ENCODE assay signal across 16 cellular contexts in genomic region chr5:156411957-156412356, GRCh38.
DNase-seq lines count a peak whose midpoint lies in the region; ATAC-seq, FAIRE-seq and TF ChIP-seq lines count a peak whose summit lies in the region.
"Had no signal": no experiment of that assay in that cellular context is flagged by ENCODE, and none has a peak within 500 bp of the region (broad histone marks: within the 10 kb centered on the region; RNA-seq: fewer than 3 reads in every experiment).

No MANE protein-coding gene starts in this region.

- H3K18ac ChIP-seq in IMR-90 (ENCODE audit: low read depth, low read length) = peak overlapping the region; percentile 94

- peak overlapping the region; percentile 93; the same call in 1 of the 3 replicates for H2BK15ac ChIP-seq in IMR-90 (ENCODE audit: low read depth, low read length)

- peak overlapping the region; percentile 52; the same call in 1 of the 2 replicates for H4K91ac ChIP-seq in IMR-90 (ENCODE audit: insufficient read depth, low read depth, low read length)

- peak overlapping the region; percentile 68; the same call in 1 of the 2 replicates for H3K4ac ChIP-seq in IMR-90 (ENCODE audit: low read depth, low read length)

- CTCF ChIA-PET in A549 (lab: Yijun Ruan, JAX) (no interaction called here), IMR-90 (lab: Yijun Ruan, JAX) (no interaction called here)

- intact Hi-C loops in IMR-90 (cut with micrococcal nuclease) = no loop called here
- intact Hi-C loops in sigmoid colon (cut with DNase I) = loop anchor here (2.0 kb wide), 1 partner anchor 63 kb away; no protein-coding TSS in a partner anchor

- no peak overlapping the region for H3K56ac ChIP-seq in IMR-90 (ENCODE audit: extremely low read depth, insufficient read depth, low read length)

- no peak overlapping the region for H3K9ac ChIP-seq in IMR-90 (ENCODE audit: low read depth, low read length)

- H3K27ac ChIP-seq in A549 (peak overlapping the region; percentile 74 to 80), IMR-90 (ENCODE audit: insufficient read depth, low read length) (peak overlapping the region; percentile 69; the same call in 1 of the 2 replicates), sigmoid colon (peak overlapping the region; percentile 35 to 78 (median 68))

- H4K20me1 ChIP-seq in IMR-90 (ENCODE audit: insufficient read depth, low read length) = no peaks in the 10 kb centered on the region

- no TSS peak for BruUV-seq in IMR-90 (replicated peaks; lab: Mats Ljungman, UMichigan)

- peaks cover 47% of the 10 kb centered on the region for H3K4me1 ChIP-seq in A549
- peaks cover 10% of the 10 kb centered on the region for H3K4me1 ChIP-seq in IMR-90 (ENCODE audit: control insufficient read depth, insufficient read depth, low read length)
- peaks cover 3 to 49% (median 32%) of the 10 kb centered on the region in 4 donors for H3K4me1 ChIP-seq in sigmoid colon

- ATAC-seq in A549 = no peak
- no peak for ATAC-seq in IMR-90 (ENCODE audit: low read depth)
- peak; percentile 81 for ATAC-seq in left lobe of liver

- peak overlapping the region; percentile 81; the same call in 2 of the 3 replicates for H3K4me2 ChIP-seq in A549
- no peak overlapping the region for H3K4me2 ChIP-seq in IMR-90 (ENCODE audit: low read depth, low read length)

- no peak for TF ChIP-seq EP300 in A549 (IDR thresholded peaks at IDR 0.05)
- no peak for TF ChIP-seq EP300 in sigmoid colon (IDR thresholded peaks at IDR 0.05)

- no peak overlapping the region for H2AFZ ChIP-seq in IMR-90 (replicated peaks; ENCODE audit: low read length, poor library complexity)

- FAIRE-seq in A549 (lab: Jason Lieb, UNC) = no peak
- FAIRE-seq in RCC 7860 (lab: Jason Lieb, UNC) = no peak
- FAIRE-seq: H1 had no signal

- H3K9me1 ChIP-seq in IMR-90 (ENCODE audit: insufficient read depth, low read length) = peaks cover 4% of the 10 kb centered on the region; the same call in 1 of the 2 replicates

- H3K27me3 ChIP-seq in IMR-90 (ENCODE audit: control insufficient read depth, insufficient read depth, low read length) (no peaks in the 10 kb centered on the region), sigmoid colon (no peaks in the 10 kb centered on the region)

- TF ChIP-seq RAD21 in A549 (conservative IDR thresholded peaks at IDR 0.05 in 1 of 2, IDR thresholded peaks at IDR 0.05 in 1 of 2) = no peak
- no peak for TF ChIP-seq RAD21 in IMR-90 (IDR thresholded peaks at IDR 0.05; ENCODE audit: low read length)

- peak overlapping the region; percentile 92 for H2AK5ac ChIP-seq in IMR-90 (ENCODE audit: low read depth, low read length)

- H3K9me3 ChIP-seq in A549 = no peaks in the 10 kb centered on the region
- no peaks in the 10 kb centered on the region for H3K9me3 ChIP-seq in IMR-90 (ENCODE audit: control insufficient read depth, insufficient read depth, low read length)
- H3K9me3 ChIP-seq in sigmoid colon = no peaks in the 10 kb centered on the region

- POLR2A ChIA-PET in A549 (lab: Yijun Ruan, JAX) (no interaction called here), IMR-90 (lab: Charles Lee; ENCODE audit: unreplicated experiment) (no interaction called here)

- 0 out of 4 replicates have a peak, but pooled peaks cover 0 to 5% of the 10 kb centered on the region in 2 experiments for H3K79me1 ChIP-seq in IMR-90 (ENCODE audit: low read depth in 1 of 2, low read length in 2 of 2)

- peak overlapping the region; percentile 64; the same call in 1 of the 2 replicates for H3K14ac ChIP-seq in IMR-90 (replicated peaks; ENCODE audit: low read depth, low read length)

- in situ Hi-C loops in IMR-90 (cut with MboI; ENCODE audit: low sequenced_read_pairs) = no loop called here
- in situ Hi-C loops in ACHN (cut with HindIII; ENCODE audit: low pct_ligation_motif_present, low pct_unique_long_range_greater_than_20kb, low sequenced_read_pairs) = no loop called here

- no peak overlapping the region for H4K8ac ChIP-seq in IMR-90 (ENCODE audit: low read depth in 2 of 2, low read length in 2 of 2)

- TF ChIP-seq POLR2A in A549 (IDR thresholded peaks at IDR 0.05; ENCODE audit: low read length) = no peak
- TF ChIP-seq POLR2A in IMR-90 (IDR thresholded peaks at IDR 0.05; ENCODE audit: low read depth, low read length) = no peak
- TF ChIP-seq POLR2A in sigmoid colon (IDR thresholded peaks at IDR 0.05) = no peak

- TF ChIP-seq CTCF in A549 (IDR thresholded peaks at IDR 0.05) (no peak), IMR-90 (conservative IDR thresholded peaks at IDR 0.05; ENCODE audit: low read depth, low read length) (no peak), sigmoid colon (IDR thresholded peaks at IDR 0.05) (no peak)

- no peak for DNase-seq in A549 (ENCODE audit: low read depth in 1 of 2, low spot score in 1 of 2)
- DNase-seq in IMR-90 = no peak
- DNase-seq in left lobe of liver (ENCODE audit: low spot score) = peak; percentile 75
- no peak for DNase-seq in sigmoid colon
- DNase-seq in RCC 7860 (ENCODE audit: low spot score) = no peak
- DNase-seq in 8988T = no peak
- no peak for DNase-seq in ACHN
- DNase-seq: DMS79 treated with DMSO at 0.1 percent for 48 hours, KBM-7, MV-4-11, NCI-H1694 treated with DMSO at 0.1 percent for 48 hours, NCI-H2107, NCI-H510A, NCI-H774, SHP77 treated with DMSO at 0.1 percent for 48 hours had no signal

- H2AK9ac ChIP-seq in IMR-90 (replicated peaks; ENCODE audit: low read depth, low read length, poor library complexity) = no peak overlapping the region

- H3K4me3 ChIP-seq in A549 (no peak overlapping the region), IMR-90 (ENCODE audit: insufficient read depth, low read depth, low read length) (no peak overlapping the region), sigmoid colon (no peak overlapping the region)

- H3K36me3 ChIP-seq in IMR-90 (ENCODE audit: control insufficient read depth, insufficient read depth, low read length) (no peaks in the 10 kb centered on the region), sigmoid colon (no peaks in the 10 kb centered on the region)

- no peak overlapping the region for H3K23ac ChIP-seq in IMR-90 (ENCODE audit: low read depth, low read length)

- peak overlapping the region; percentile 82; the same call in 1 of the 2 replicates for H4K5ac ChIP-seq in IMR-90 (ENCODE audit: low read depth, low read length)

- no peak overlapping the region for H2BK5ac ChIP-seq in IMR-90 (ENCODE audit: low read depth, low read length, poor library complexity, severe bottlenecking)

- dilution Hi-C loops in IMR-90 (cut with HindIII; ENCODE audit: low sequenced_read_pairs, unreplicated experiment) = no loop called here

- H2BK120ac ChIP-seq in IMR-90 (ENCODE audit: low read depth, low read length) = no peak overlapping the region; the same call in 1 of the 2 replicates

- peak overlapping the region; percentile 77; the same call in 1 of the 2 replicates for H2BK20ac ChIP-seq in IMR-90 (ENCODE audit: low read depth, low read length)

- WGBS in A549 (ENCODE audit: missing lambda C conversion rate) = 77% methylated on average over 2 of the region's 2 CpGs
- no CpG with 5 or more reads among the region's 2 CpGs for WGBS in IMR-90 (ENCODE audit: extremely low coverage in 2 of 2, insufficient read length in 1 of 2), 2 experiments
- WGBS in sigmoid colon, 2 donors = 50 to 82% methylated on average over 2 of the region's 2 CpGs

TF ChIP-seq in A549, 52 proteins besides CTCF, POLR2A, EP300 and RAD21 (continues in another document):
- TF ChIP-seq BHLHE40 (IDR thresholded peaks at IDR 0.05; ENCODE audit: low read depth, low read length) (no peak), RARB (CRISPR knock-in tag; IDR thresholded peaks at IDR 0.05) (no peak), FOXS1 (CRISPR knock-in tag; IDR thresholded peaks at IDR 0.05) (no peak), SREBF2 (IDR thresholded peaks at IDR 0.05) (no peak), CEBPB (IDR thresholded peaks at IDR 0.05) (no peak), ZFP36 (IDR thresholded peaks at IDR 0.05; ENCODE audit: borderline replicate concordance, partially characterized antibody) (no peak), FOSL2 (IDR thresholded peaks at IDR 0.05) (no peak), FOSL2 (CRISPR knock-in tag; IDR thresholded peaks at IDR 0.05) (no peak), TP53 (CRISPR knock-in tag; IDR thresholded peaks at IDR 0.05) (no peak), CHD4 (IDR thresholded peaks at IDR 0.05; ENCODE audit: borderline replicate concordance) (no peak), PBX3 (IDR thresholded peaks at IDR 0.05) (no peak), NFE2L2 (conservative IDR thresholded peaks at IDR 0.05; ENCODE audit: low read length) (no peak)

TF ChIP-seq in IMR-90, 13 proteins besides CTCF, POLR2A, EP300 and RAD21:
- TF ChIP-seq RFX5 (IDR thresholded peaks at IDR 0.05; ENCODE audit: low read depth, low read length) (no peak), CEBPB (IDR thresholded peaks at IDR 0.05; ENCODE audit: low read depth, low read length) (no peak), SMC3 (IDR thresholded peaks at IDR 0.05; ENCODE audit: low read depth, low read length) (no peak), BHLHE40 (IDR thresholded peaks at IDR 0.05; ENCODE audit: low read depth, low read length) (no peak), USF2 (IDR thresholded peaks at IDR 0.05; ENCODE audit: low read depth, low read length) (no peak), ELK1 (IDR thresholded peaks at IDR 0.05; ENCODE audit: borderline replicate concordance, low read depth, low read length) (no peak), MAZ (IDR thresholded peaks at IDR 0.05; ENCODE audit: borderline replicate concordance, low read depth, low read length) (no peak), MXI1 (IDR thresholded peaks at IDR 0.05; ENCODE audit: borderline replicate concordance, low read depth, low read length) (no peak), MAFK (IDR thresholded peaks at IDR 0.05; ENCODE audit: low read depth, low read length) (no peak), NFE2L2 (IDR thresholded peaks at IDR 0.05; ENCODE audit: low read depth, low read length) (no peak), RCOR1 (IDR thresholded peaks at IDR 0.05; ENCODE audit: insufficient replicate concordance, low read length) (no peak), FOS (IDR thresholded peaks at IDR 0.05; ENCODE audit: low read depth, low read length) (no peak), CHD1 (IDR thresholded peaks at IDR 0.05; ENCODE audit: low read depth, low read length) (no peak)
